1 cellular context compared by ENCODE assay signal in the genomic region with DNA sequence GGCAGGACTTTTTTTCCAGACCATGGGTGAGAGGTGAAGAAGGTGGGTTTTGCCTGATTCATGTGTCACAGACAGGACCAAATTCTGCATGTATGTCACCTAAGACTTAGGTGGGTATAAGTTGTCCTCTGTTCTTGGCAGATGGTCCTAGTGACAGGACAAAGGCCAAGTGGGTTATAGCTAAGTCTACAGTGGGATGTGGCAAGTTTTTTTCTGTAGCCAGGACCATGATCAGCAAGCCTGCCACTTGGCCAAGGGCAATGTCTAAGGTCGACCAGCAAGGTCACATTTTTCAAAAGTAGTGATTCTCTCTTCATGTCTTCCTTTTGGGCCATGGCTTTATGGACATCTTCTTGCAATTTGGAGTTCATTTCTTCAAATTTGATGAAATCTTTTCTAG.
A peak's percentile ranks its signal among the peaks of the same experiment; 100 is the strongest.
TF ChIP-seq lines count a peak whose summit lies in the region.

No MANE protein-coding gene starts in this region.

TF ChIP-seq in HepG2, 621 proteins besides CTCF, POLR2A, EP300 and RAD21:
- TF ChIP-seq FOXO1 (CRISPR knock-in tag; IDR thresholded peaks at IDR 0.05), result no peak
- peak; percentile 31 for TF ChIP-seq RBM22 (optimal IDR thresholded peaks at IDR 0.05; ENCODE audit: low read length)
- no peak for TF ChIP-seq GTF2F1 (IDR thresholded peaks at IDR 0.05; ENCODE audit: low read length)
- no peak for TF ChIP-seq ZNF746 (CRISPR knock-in tag; IDR thresholded peaks at IDR 0.05)
